9 cellular contexts compared by ENCODE assay signal in genomic region chr17:47177261-47177660, GRCh38. TPM values are rescaled to one million over a fixed set of nuclear protein-coding genes. Genes with fewer than 3 reads are reported as not detected.
"Had no signal": no experiment of that assay in that cellular context is flagged by ENCODE, and none has a peak within 500 bp of the region (broad histone marks: within the 10 kb centered on the region; RNA-seq: fewer than 3 reads in every experiment).

No MANE protein-coding gene starts in this region.

- FAIRE-seq: H1, H54, HTR-8/SVneo had no signal

- ATAC-seq: GM23338 had no signal

- DNase-seq: H9, HCEC 1CT, HFFc6, IMR-90 had no signal

- H2AFZ ChIP-seq: GM23338 had no signal

- H3K4me3 ChIP-seq: GM23338 had no signal

- H3K4me2 ChIP-seq: GM23338 had no signal

RNA-seq across cellular contexts. Expression of gene MYL4, which starts 31.9 kb away (rescaled TPM):
- total RNA-seq: GM23338, H1, HFFc6, HT-29, IMR-90 had no signal
- polyA plus RNA-seq: IMR-90 had no signal
